ENCODE assay signal across 2 cellular contexts in the genomic region with DNA sequence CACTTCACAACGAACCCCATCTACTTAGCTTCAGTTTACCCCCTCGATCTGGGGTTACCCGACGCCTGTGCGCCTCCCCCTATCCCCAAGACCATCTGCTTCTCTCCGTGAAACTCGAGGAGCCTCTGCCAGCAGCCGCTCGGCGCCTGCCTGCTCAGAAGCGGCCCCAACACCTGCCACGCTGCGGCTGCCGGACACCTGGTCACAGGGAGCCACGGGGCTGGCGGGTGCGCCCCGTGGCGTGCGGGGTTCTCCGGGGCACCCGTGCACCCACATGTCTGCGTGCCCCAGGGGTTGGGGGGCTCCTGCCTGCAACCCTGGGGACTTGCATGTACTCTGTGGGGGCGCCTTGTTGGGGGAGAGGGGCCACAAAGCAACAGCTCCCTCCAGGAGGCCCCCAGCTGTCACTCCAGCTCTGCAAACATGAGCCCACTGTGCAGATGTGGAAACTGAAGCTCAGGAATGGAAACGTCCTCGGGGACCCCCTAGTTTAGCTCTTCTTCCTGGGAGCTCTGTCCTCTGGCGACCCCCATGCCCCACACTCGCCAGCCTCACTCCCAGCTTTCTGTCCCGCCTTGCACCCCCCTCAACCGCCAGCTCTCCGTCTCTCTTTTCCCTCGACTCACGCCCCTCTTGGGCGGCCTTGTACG.
TF ChIP-seq lines count a peak whose summit lies in the region.

No MANE protein-coding gene starts in this region.

TF ChIP-seq in SK-N-SH, 30 proteins besides CTCF, POLR2A, EP300 and RAD21:
- TF ChIP-seq JUND (IDR thresholded peaks at IDR 0.05) = no peak
- no peak for TF ChIP-seq TEAD4 (IDR thresholded peaks at IDR 0.05; ENCODE audit: borderline replicate concordance, insufficient read depth)
- TF ChIP-seq NFIC (IDR thresholded peaks at IDR 0.05; ENCODE audit: borderline replicate concordance) = no peak
- TF ChIP-seq TCF12 (IDR thresholded peaks at IDR 0.05) = no peak
- TF ChIP-seq RXRA (IDR thresholded peaks at IDR 0.05; ENCODE audit: borderline replicate concordance, low read depth) = no peak

TF ChIP-seq in SK-N-SH treated with all-trans-retinoic acid at 6 μM for 48 hours, 23 proteins besides CTCF, POLR2A, EP300 and RAD21:
- TF ChIP-seq ARNTL (CRISPR knock-in tag; IDR thresholded peaks at IDR 0.05; ENCODE audit: borderline replicate concordance, low read depth) (no peak), ESRRG (CRISPR knock-in tag; IDR thresholded peaks at IDR 0.05) (no peak), TCF4 (CRISPR knock-in tag; IDR thresholded peaks at IDR 0.05; ENCODE audit: borderline replicate concordance) (no peak), GLIS3 (CRISPR knock-in tag; IDR thresholded peaks at IDR 0.05) (no peak), ZFP3 (CRISPR knock-in tag; IDR thresholded peaks at IDR 0.05) (no peak), ZNF8 (CRISPR knock-in tag; IDR thresholded peaks at IDR 0.05) (no peak), ISL1 (CRISPR knock-in tag; IDR thresholded peaks at IDR 0.05) (no peak), RARB (CRISPR knock-in tag; IDR thresholded peaks at IDR 0.05) (no peak), BACH2 (CRISPR knock-in tag; IDR thresholded peaks at IDR 0.05; ENCODE audit: borderline replicate concordance) (no peak), SNAI2 (CRISPR knock-in tag; IDR thresholded peaks at IDR 0.05) (no peak), OSR1 (CRISPR knock-in tag; IDR thresholded peaks at IDR 0.05) (no peak), ZC3H10 (CRISPR knock-in tag; IDR thresholded peaks at IDR 0.05) (no peak), ZNF565 (CRISPR knock-in tag; conservative IDR thresholded peaks at IDR 0.05; ENCODE audit: low read depth) (no peak), PPARA (CRISPR knock-in tag; IDR thresholded peaks at IDR 0.05; ENCODE audit: borderline replicate concordance) (no peak)
- TF ChIP-seq, protein P1, sequence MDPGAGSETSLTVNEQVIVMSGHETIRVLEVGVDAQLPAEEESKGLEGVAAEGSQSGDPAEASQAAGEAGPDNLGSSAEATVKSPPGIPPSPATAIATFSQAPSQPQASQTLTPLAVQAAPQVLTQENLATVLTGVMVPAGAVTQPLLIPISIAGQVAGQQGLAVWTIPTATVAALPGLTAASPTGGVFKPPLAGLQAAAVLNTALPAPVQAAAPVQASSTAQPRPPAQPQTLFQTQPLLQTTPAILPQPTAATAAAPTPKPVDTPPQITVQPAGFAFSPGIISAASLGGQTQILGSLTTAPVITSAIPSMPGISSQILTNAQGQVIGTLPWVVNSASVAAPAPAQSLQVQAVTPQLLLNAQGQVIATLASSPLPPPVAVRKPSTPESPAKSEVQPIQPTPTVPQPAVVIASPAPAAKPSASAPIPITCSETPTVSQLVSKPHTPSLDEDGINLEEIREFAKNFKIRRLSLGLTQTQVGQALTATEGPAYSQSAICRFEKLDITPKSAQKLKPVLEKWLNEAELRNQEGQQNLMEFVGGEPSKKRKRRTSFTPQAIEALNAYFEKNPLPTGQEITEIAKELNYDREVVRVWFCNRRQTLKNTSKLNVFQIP (CRISPR knock-in tag; IDR thresholded peaks at IDR 0.05; ENCODE audit: borderline replicate concordance, low read depth) = no peak
- TF ChIP-seq, protein P2, sequence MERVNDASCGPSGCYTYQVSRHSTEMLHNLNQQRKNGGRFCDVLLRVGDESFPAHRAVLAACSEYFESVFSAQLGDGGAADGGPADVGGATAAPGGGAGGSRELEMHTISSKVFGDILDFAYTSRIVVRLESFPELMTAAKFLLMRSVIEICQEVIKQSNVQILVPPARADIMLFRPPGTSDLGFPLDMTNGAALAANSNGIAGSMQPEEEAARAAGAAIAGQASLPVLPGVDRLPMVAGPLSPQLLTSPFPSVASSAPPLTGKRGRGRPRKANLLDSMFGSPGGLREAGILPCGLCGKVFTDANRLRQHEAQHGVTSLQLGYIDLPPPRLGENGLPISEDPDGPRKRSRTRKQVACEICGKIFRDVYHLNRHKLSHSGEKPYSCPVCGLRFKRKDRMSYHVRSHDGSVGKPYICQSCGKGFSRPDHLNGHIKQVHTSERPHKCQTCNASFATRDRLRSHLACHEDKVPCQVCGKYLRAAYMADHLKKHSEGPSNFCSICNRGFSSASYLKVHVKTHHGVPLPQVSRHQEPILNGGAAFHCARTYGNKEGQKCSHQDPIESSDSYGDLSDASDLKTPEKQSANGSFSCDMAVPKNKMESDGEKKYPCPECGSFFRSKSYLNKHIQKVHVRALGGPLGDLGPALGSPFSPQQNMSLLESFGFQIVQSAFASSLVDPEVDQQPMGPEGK (CRISPR knock-in tag; IDR thresholded peaks at IDR 0.05; ENCODE audit: borderline replicate concordance) = no peak
- TF ChIP-seq, protein P3, sequence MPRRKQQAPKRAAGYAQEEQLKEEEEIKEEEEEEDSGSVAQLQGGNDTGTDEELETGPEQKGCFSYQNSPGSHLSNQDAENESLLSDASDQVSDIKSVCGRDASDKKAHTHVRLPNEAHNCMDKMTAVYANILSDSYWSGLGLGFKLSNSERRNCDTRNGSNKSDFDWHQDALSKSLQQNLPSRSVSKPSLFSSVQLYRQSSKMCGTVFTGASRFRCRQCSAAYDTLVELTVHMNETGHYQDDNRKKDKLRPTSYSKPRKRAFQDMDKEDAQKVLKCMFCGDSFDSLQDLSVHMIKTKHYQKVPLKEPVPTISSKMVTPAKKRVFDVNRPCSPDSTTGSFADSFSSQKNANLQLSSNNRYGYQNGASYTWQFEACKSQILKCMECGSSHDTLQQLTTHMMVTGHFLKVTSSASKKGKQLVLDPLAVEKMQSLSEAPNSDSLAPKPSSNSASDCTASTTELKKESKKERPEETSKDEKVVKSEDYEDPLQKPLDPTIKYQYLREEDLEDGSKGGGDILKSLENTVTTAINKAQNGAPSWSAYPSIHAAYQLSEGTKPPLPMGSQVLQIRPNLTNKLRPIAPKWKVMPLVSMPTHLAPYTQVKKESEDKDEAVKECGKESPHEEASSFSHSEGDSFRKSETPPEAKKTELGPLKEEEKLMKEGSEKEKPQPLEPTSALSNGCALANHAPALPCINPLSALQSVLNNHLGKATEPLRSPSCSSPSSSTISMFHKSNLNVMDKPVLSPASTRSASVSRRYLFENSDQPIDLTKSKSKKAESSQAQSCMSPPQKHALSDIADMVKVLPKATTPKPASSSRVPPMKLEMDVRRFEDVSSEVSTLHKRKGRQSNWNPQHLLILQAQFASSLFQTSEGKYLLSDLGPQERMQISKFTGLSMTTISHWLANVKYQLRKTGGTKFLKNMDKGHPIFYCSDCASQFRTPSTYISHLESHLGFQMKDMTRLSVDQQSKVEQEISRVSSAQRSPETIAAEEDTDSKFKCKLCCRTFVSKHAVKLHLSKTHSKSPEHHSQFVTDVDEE (CRISPR knock-in tag; IDR thresholded peaks at IDR 0.05) = no peak
